16 cellular contexts compared by ENCODE assay signal in genomic region chr13:105048685-105049084, GRCh38.
A peak's percentile ranks its signal among the peaks of the same experiment; 100 is the strongest.
DNase-seq lines count a peak whose midpoint lies in the region; ATAC-seq and TF ChIP-seq lines count a peak whose summit lies in the region.
"Had no signal": no experiment of that assay in that cellular context is flagged by ENCODE, and none has a peak within 500 bp of the region (broad histone marks: within the 10 kb centered on the region; RNA-seq: fewer than 3 reads in every experiment).

No MANE protein-coding gene starts in this region.

- no peaks in the 10 kb centered on the region for H3K9me3 ChIP-seq in suprapubic skin
- no peaks in the 10 kb centered on the region for H3K9me3 ChIP-seq in thyroid gland
- H3K9me3 ChIP-seq: heart right ventricle, psoas muscle, thoracic aorta had no signal

- H3K27me3 ChIP-seq in suprapubic skin (no peaks in the 10 kb centered on the region), thyroid gland (no peaks in the 10 kb centered on the region)
- H3K27me3 ChIP-seq: heart right ventricle had no signal

- TF ChIP-seq POLR2A in suprapubic skin (IDR thresholded peaks at IDR 0.05) (no peak), thyroid gland (IDR thresholded peaks at IDR 0.05) (no peak)

- H3K4me1 ChIP-seq in suprapubic skin (no peaks in the 10 kb centered on the region), thyroid gland (peaks cover 0 to 3% of the 10 kb centered on the region in 2 donors)
- H3K4me1 ChIP-seq: heart right ventricle, psoas muscle had no signal

- no peak for TF ChIP-seq CTCF in suprapubic skin (IDR thresholded peaks at IDR 0.05)
- TF ChIP-seq CTCF in thyroid gland (IDR thresholded peaks at IDR 0.05): no peak

- TF ChIP-seq EP300 in suprapubic skin (IDR thresholded peaks at IDR 0.05): no peak

- DNase-seq in DMS 273 treated with DMSO at 0.1 percent for 48 hours (lab: John Stamatoyannopoulos, UW) (peak; percentile 50), GM19240 (ENCODE audit: insufficient read length, low spot score) (peak; percentile 2), A172 (ENCODE audit: low spot score) (no peak), suprapubic skin (ENCODE audit: low spot score in 2 of 2) (no peak), NCI-H345 (lab: John Stamatoyannopoulos, UW) (no peak), thyroid gland (no peak)
- DNase-seq: activated CD4-positive, alpha-beta memory T cell treated with anti-CD3 and anti-CD28 coated beads, Interleukin-2, amount 10 ng/mL, durations not matched to agents 7 days and 5 days; amniotic stem cell; effector CD4-positive, alpha-beta T cell; GM23248; heart right ventricle; KBM-7; psoas muscle had no signal

- H3K27ac ChIP-seq in suprapubic skin (no peak overlapping the region), thyroid gland (no peak overlapping the region)
- H3K27ac ChIP-seq: GM23248, heart right ventricle, psoas muscle, thoracic aorta had no signal

- WGBS in suprapubic skin: 29% methylated on average over 1 of the region's 1 CpG
- 18 to 19% methylated on average over 1 of the region's 1 CpG for WGBS in thyroid gland, 2 donors

- intact Hi-C loops in thyroid gland (cut with DNase I): no loop called here

- no peaks in the 10 kb centered on the region for H3K36me3 ChIP-seq in suprapubic skin
- H3K36me3 ChIP-seq in thyroid gland: no peaks in the 10 kb centered on the region
- H3K36me3 ChIP-seq: heart right ventricle, thoracic aorta had no signal

- no peak overlapping the region for H3K4me3 ChIP-seq in suprapubic skin
- H3K4me3 ChIP-seq in thyroid gland (replicated peaks in 1 of 3): no peak overlapping the region
- H3K4me3 ChIP-seq: GM23248, heart right ventricle, psoas muscle, thoracic aorta had no signal

- ATAC-seq in HG02678 (IDR thresholded peaks at IDR 0.05; ENCODE audit: unreplicated experiment) (peak; percentile 67), HG03469 (IDR thresholded peaks at IDR 0.05; ENCODE audit: unreplicated experiment) (peak; percentile 87)
- ATAC-seq: heart right ventricle, psoas muscle had no signal

Comparison
In these comparisons a context has a peak if more than half of its experiments do, and no peak if none do; other contexts are left out.
1. DNase-seq: peak in DMS 273 treated with DMSO at 0.1 percent for 48 hours (single experiment) and GM19240 (single experiment); none in A172 (single experiment), suprapubic skin (0 of 2), NCI-H345 (single experiment) and thyroid gland (0 of 2).